In the genomic region with DNA sequence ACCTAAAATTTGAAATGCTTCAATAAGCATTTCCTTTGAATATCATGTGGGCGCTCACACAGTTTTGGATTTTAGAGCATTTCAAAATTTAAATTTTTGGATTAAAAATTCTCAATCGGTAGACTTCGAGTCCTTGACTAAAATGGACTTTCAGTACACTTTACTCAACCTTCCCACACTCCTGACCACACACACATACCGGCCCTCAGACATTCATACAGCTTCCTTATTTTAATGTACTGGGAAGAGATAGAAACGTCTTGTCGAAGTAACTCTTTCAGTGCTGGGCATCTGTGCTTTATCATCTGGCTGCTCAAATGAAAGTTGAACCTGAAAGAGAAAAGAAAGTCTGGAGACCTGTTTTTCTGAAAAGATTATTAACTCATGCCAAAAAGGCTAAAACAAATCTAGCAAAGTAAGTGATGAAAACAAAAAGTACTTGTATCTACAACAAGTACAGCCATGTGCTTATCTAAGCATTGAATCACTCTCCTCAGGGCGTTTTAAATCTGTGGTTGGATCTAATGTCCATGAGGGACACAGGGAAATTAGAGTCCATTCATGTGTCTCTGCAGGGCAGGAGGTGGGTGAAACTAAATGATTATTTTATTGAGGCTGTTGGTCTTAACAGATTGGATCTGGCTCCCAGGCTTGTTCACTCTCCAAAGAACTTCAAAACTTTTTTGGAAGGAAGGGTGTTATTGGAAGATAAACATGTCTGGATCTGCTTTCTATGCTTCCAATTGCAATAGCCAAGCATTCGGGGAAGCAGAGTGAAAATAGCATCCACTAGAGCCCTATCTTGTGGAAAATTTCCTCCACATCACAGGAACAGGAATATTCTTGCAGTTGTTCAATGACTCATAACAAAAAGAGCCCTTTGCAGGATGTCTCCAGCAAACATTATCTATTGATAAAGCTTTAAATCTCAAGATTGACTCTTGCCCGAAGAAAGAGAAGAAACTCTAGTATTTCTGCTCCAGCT, we compare ENCODE assay signal across 23 cellular contexts. TPM values are rescaled to one million over a fixed set of nuclear protein-coding genes. Genes with fewer than 3 reads are reported as not detected.
A peak's percentile ranks its signal among the peaks of the same experiment; 100 is the strongest.
DNase-seq lines count a peak whose midpoint lies in the region; ATAC-seq and TF ChIP-seq lines count a peak whose summit lies in the region.
"Had no signal": no experiment of that assay in that cellular context is flagged by ENCODE, and none has a peak within 500 bp of the region (broad histone marks: within the 10 kb centered on the region; RNA-seq: fewer than 3 reads in every experiment).

No MANE protein-coding gene starts in this region.

- no peaks in the 10 kb centered on the region for H3K4me1 ChIP-seq in mesenchymal stem cell (ENCODE audit: control insufficient read depth, insufficient read depth, low read depth, low read length)
- H3K4me1 ChIP-seq: HAP-1 had no signal

- TF ChIP-seq CTCF in cardiac fibroblast (IDR thresholded peaks at IDR 0.05; ENCODE audit: low read depth, low read length): no peak

- no peak overlapping the region for H3K4ac ChIP-seq in mesenchymal stem cell (ENCODE audit: low read depth in 1 of 2, low read length in 2 of 2)

- H3K23ac ChIP-seq in mesenchymal stem cell (ENCODE audit: low read length in 2 of 2): no peak overlapping the region

- no peak overlapping the region for H2BK5ac ChIP-seq in mesenchymal stem cell (ENCODE audit: low read depth, low read length, poor library complexity, severe bottlenecking)

- no peak overlapping the region for H2AK5ac ChIP-seq in mesenchymal stem cell (ENCODE audit: low read length, severe bottlenecking)

- H2BK15ac ChIP-seq in mesenchymal stem cell (ENCODE audit: low read depth, poor library complexity, severe bottlenecking): no peak overlapping the region

- H3K27ac ChIP-seq in mesenchymal stem cell (ENCODE audit: low read length, poor library complexity, severe bottlenecking): no peak overlapping the region

- no peak overlapping the region for H3K4me3 ChIP-seq in cardiac fibroblast (replicated peaks in 1 of 2; ENCODE audit: low read depth in 2 of 2, low read length in 2 of 2)
- no peak overlapping the region for H3K4me3 ChIP-seq in mesenchymal stem cell (ENCODE audit: insufficient read depth in 1 of 2, low read depth in 1 of 2, low read length in 2 of 2)
- H3K4me3 ChIP-seq: HAP-1 had no signal

- no peaks in the 10 kb centered on the region for H3K36me3 ChIP-seq in mesenchymal stem cell (ENCODE audit: control insufficient read depth in 1 of 2, insufficient read depth in 2 of 2, low read depth in 1 of 2, low read length in 2 of 2)
- H3K36me3 ChIP-seq: HAP-1 had no signal

- H2BK120ac ChIP-seq in mesenchymal stem cell (ENCODE audit: low read depth, low read length): no peak overlapping the region

- H3K18ac ChIP-seq in mesenchymal stem cell (ENCODE audit: low read depth in 1 of 2, low read length in 2 of 2): no peak overlapping the region

- DNase-seq in EH (ENCODE audit: low read depth) (peak; percentile 64), RPMI7951 (ENCODE audit: low read depth) (peak; percentile 70), cardiac fibroblast (ENCODE audit: low read depth in 2 of 2) (peak; percentile 3 to 24), mesenchymal stem cell (peak; percentile 37), NCI-H226 (no peak), GOT3 (lab: John Stamatoyannopoulos, UW) (no peak)
- DNase-seq: activated CD4-positive, CD25-positive, alpha-beta regulatory T cell treated with anti-CD3 and anti-CD28 coated beads, Interleukin-2, amount 50 U/mL, for 72 hours; activated naive CD8-positive, alpha-beta T cell treated with anti-CD3 and anti-CD28 coated beads, Interleukin-2, amount 50 U/mL, for 24 hours; CD8-positive, alpha-beta memory T cell; DND-41; effector memory CD4-positive, alpha-beta T cell; left colon; NCI-H1048; NCI-H2081 treated with DMSO at 0.1 percent for 48 hours; NCI-H526 treated with DMSO at 0.1 percent for 48 hours; SIG-M5 had no signal

- 76% methylated on average over 7 of the region's 9 CpGs for WGBS in mesenchymal stem cell

- H4K8ac ChIP-seq in mesenchymal stem cell (ENCODE audit: low read length): no peak overlapping the region

- no peak overlapping the region for H2BK12ac ChIP-seq in mesenchymal stem cell (ENCODE audit: low read length in 2 of 2)

- H2AFZ ChIP-seq in mesenchymal stem cell (ENCODE audit: low read depth, low read length): no peak overlapping the region

- no peaks in the 10 kb centered on the region for H3K79me1 ChIP-seq in mesenchymal stem cell (replicated peaks; ENCODE audit: low read length, poor library complexity, severe bottlenecking)

- no peak overlapping the region for H3K14ac ChIP-seq in mesenchymal stem cell (ENCODE audit: low read length in 2 of 2)

- ATAC-seq in GM21423 (IDR thresholded peaks at IDR 0.05; ENCODE audit: unreplicated experiment) (no peak), GM19328 (IDR thresholded peaks at IDR 0.05; ENCODE audit: unreplicated experiment) (no peak)
- ATAC-seq: activated naive CD8-positive, alpha-beta T cell treated with anti-CD3 and anti-CD28 coated beads, Interleukin-2, amount 50 U/mL, for 24 hours; activated T-helper 17 cell treated with anti-CD3 and anti-CD28 coated beads, Interleukin-2, amount 50 U/mL, for 72 hours; left colon had no signal

- no peak overlapping the region for H4K91ac ChIP-seq in mesenchymal stem cell (ENCODE audit: low read length)

- no peak overlapping the region for H3K4me2 ChIP-seq in mesenchymal stem cell (ENCODE audit: low read length, poor library complexity, severe bottlenecking)

- H3K9me3 ChIP-seq in mesenchymal stem cell (ENCODE audit: control insufficient read depth, low read length): no peaks in the 10 kb centered on the region
- H3K9me3 ChIP-seq: HAP-1 had no signal

- H3K27me3 ChIP-seq in mesenchymal stem cell (ENCODE audit: control insufficient read depth in 1 of 2, insufficient read depth in 1 of 2, low read length in 2 of 2): no peaks in the 10 kb centered on the region

- H3K9ac ChIP-seq in mesenchymal stem cell (ENCODE audit: low read length): peak overlapping the region; percentile 7

RNA-seq across cellular contexts. Expression of a gene that starts 47.0 kb away (rescaled TPM):
- not detected in 2 replicates for total RNA-seq in RPMI7951 (2014; rRNA removed; shearing (Covaris generic))
- polyA plus RNA-seq in mesenchymal stem cell (2013, experiment 1 of 2): not detected
- not detected for polyA plus RNA-seq in mesenchymal stem cell (2013, experiment 2 of 2)
- total RNA-seq: activated T-helper 17 cell treated with anti-CD3 and anti-CD28 coated beads, Interleukin-2, amount 50 U/mL, for 72 hours; CD8-positive, alpha-beta memory T cell; frontal cortex; left colon; mononuclear cell had no signal
- polyA plus RNA-seq: AG04450; CD8-positive, alpha-beta memory T cell had no signal

RNA-seq across cellular contexts. Expression of a gene that starts 47.4 kb away (rescaled TPM):
- total RNA-seq in RPMI7951 (2014; rRNA removed; shearing (Covaris generic)): 22.5 and 28.8 TPM in 2 replicates
- polyA plus RNA-seq in mesenchymal stem cell (2013, experiment 1 of 2): 509 TPM
- polyA plus RNA-seq in mesenchymal stem cell (2013, experiment 2 of 2): 497 TPM
- total RNA-seq: frontal cortex had no signal

RNA-seq across cellular contexts. Expression of a gene that starts 57.6 kb away (rescaled TPM):
- 14.8 and 16.6 TPM in 2 replicates for total RNA-seq in RPMI7951 (2014; rRNA removed; shearing (Covaris generic))
- 324 TPM for polyA plus RNA-seq in mesenchymal stem cell (2013, experiment 1 of 2)
- polyA plus RNA-seq in mesenchymal stem cell (2013, experiment 2 of 2): 338 TPM

Comparison
In these comparisons a context has a peak if more than half of its experiments do, and no peak if none do; other contexts are left out.
1. DNase-seq: peak in EH (single experiment), RPMI7951 (single experiment), cardiac fibroblast (2 of 2) and mesenchymal stem cell (single experiment); none in NCI-H226 (single experiment) and GOT3 (single experiment).